Comparison of ENCODE assay signal across 1 cellular context in genomic region chr10:70540089-70540788, GRCh38.
TF ChIP-seq lines count a peak whose summit lies in the region.

No MANE protein-coding gene starts in this region.

TF ChIP-seq in K562, 482 proteins besides CTCF, POLR2A, EP300 and RAD21 (continued from another document and continues in another):
- TF ChIP-seq CHD7 (IDR thresholded peaks at IDR 0.05; ENCODE audit: low read depth, low read length): peak; percentile 15
- 0 out of 2 replicates have a peak, but pooled peaks have one; percentile 27 for TF ChIP-seq ZNF511 (CRISPR knock-in tag; IDR thresholded peaks at IDR 0.05)
- no peak for TF ChIP-seq UBTF (IDR thresholded peaks at IDR 0.05; ENCODE audit: borderline replicate concordance in 1 of 2, low read depth in 2 of 2, low read length in 2 of 2)
- TF ChIP-seq TRIM25 (IDR thresholded peaks at IDR 0.05; ENCODE audit: borderline replicate concordance): 0 out of 2 replicates have a peak, but pooled peaks have one; percentile 19
- no peak for TF ChIP-seq VEZF1 (CRISPR knock-in tag; IDR thresholded peaks at IDR 0.05)
- no peak for TF ChIP-seq C11orf30 (IDR thresholded peaks at IDR 0.05; ENCODE audit: low read depth)
- peak; percentile 96 for TF ChIP-seq SMC3 (conservative IDR thresholded peaks at IDR 0.05; ENCODE audit: insufficient read depth, low read depth, low read length)
- TF ChIP-seq TCF7L2 (IDR thresholded peaks at IDR 0.05; ENCODE audit: low read depth, low read length): no peak
- TF ChIP-seq ZNF76 (CRISPR knock-in tag; IDR thresholded peaks at IDR 0.05; ENCODE audit: borderline replicate concordance): no peak
- TF ChIP-seq ZC3H11A (IDR thresholded peaks at IDR 0.05; ENCODE audit: low read depth, low read length): no peak
- TF ChIP-seq DEAF1 (CRISPR knock-in tag; IDR thresholded peaks at IDR 0.05): peak; percentile 50; the same call in 1 of the 2 replicates
- TF ChIP-seq ZNF316 (IDR thresholded peaks at IDR 0.05): 0 out of 2 replicates have a peak, but pooled peaks have one; percentile 4
- peak; percentile 60; the same call in 1 of the 2 replicates for TF ChIP-seq PHB (CRISPR knock-in tag; IDR thresholded peaks at IDR 0.05)
- no peak for TF ChIP-seq ZNF165 (CRISPR knock-in tag; IDR thresholded peaks at IDR 0.05; ENCODE audit: borderline replicate concordance)
- TF ChIP-seq NCOA4 (IDR thresholded peaks at IDR 0.05; ENCODE audit: partially characterized antibody): peak; percentile 5
- no peak for TF ChIP-seq JUND (IDR thresholded peaks at IDR 0.05; ENCODE audit: borderline replicate concordance, low read depth, low read length)
- TF ChIP-seq JUND (tag; IDR thresholded peaks at IDR 0.05; ENCODE audit: borderline replicate concordance, low read depth, low read length): no peak; the same call in 2 of the 3 replicates
- TF ChIP-seq HDAC8 (tag; IDR thresholded peaks at IDR 0.05): no peak
- peak; percentile 20 to 46; a peak in 2 of 4 replicates for TF ChIP-seq MLLT1 (IDR thresholded peaks at IDR 0.05)
- peak; percentile 27; the same call in 1 of the 2 replicates for TF ChIP-seq MTA3 (IDR thresholded peaks at IDR 0.05; ENCODE audit: borderline replicate concordance)
- TF ChIP-seq USF1 (CRISPR knock-in tag; IDR thresholded peaks at IDR 0.05): peak; percentile 41
- peak in 1 of 2 experiments; percentile 26; a peak in 1 of 4 replicates for TF ChIP-seq KDM1A (IDR thresholded peaks at IDR 0.05)
- TF ChIP-seq EGR1 (conservative IDR thresholded peaks at IDR 0.05): peak; percentile 78
- no peak for TF ChIP-seq NFYB (IDR thresholded peaks at IDR 0.05; ENCODE audit: extremely low read depth, insufficient read length)
- TF ChIP-seq SMARCA5 (IDR thresholded peaks at IDR 0.05): peak; percentile 81
- peak; percentile 36; the same call in 1 of the 2 replicates for TF ChIP-seq PHB2 (IDR thresholded peaks at IDR 0.05; ENCODE audit: low read depth)
- TF ChIP-seq JUN (IDR thresholded peaks at IDR 0.05; ENCODE audit: borderline replicate concordance, low read depth, low read length): no peak
- no peak for TF ChIP-seq JUN (CRISPR knock-in tag; IDR thresholded peaks at IDR 0.05; ENCODE audit: borderline replicate concordance)
- TF ChIP-seq ZBTB26 (CRISPR knock-in tag; IDR thresholded peaks at IDR 0.05): peak; percentile 63; the same call in 1 of the 2 replicates
- peak; percentile 61; the same call in 1 of the 2 replicates for TF ChIP-seq YBX1 (IDR thresholded peaks at IDR 0.05)
- TF ChIP-seq RCOR1 (IDR thresholded peaks at IDR 0.05; ENCODE audit: borderline replicate concordance in 1 of 2, low read depth in 2 of 2, low read length in 2 of 2): peak in 1 of 2 experiments; percentile 50; a peak in 1 of 4 replicates
- no peak for TF ChIP-seq NONO (IDR thresholded peaks at IDR 0.05; ENCODE audit: low read depth in 2 of 2, low read length in 1 of 2)
